ENCODE assay signal across 9 cellular contexts in the genomic region with DNA sequence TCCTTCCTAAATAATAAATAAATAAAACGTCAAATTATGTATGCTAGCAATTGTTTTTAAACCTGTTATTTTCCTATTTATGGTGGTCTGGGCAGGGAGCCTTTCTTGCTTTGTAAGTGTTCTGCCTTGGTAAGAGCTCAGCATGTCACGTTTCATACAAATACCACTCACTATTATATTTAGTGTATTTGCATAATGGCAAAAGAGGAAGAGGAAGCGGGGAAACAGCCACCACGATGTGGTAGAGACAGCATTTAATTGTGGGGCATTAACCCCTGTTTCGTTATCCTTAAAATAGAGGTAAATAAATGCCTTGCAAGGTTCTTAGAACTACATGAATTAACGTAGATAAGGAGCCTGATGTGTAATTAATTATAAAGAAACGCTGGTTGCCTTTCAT. TPM values are rescaled to one million over a fixed set of nuclear protein-coding genes. Genes with fewer than 3 reads are reported as not detected.
DNase-seq lines count a peak whose midpoint lies in the region; ATAC-seq and TF ChIP-seq lines count a peak whose summit lies in the region.
"Had no signal": no experiment of that assay in that cellular context is flagged by ENCODE, and none has a peak within 500 bp of the region (broad histone marks: within the 10 kb centered on the region; RNA-seq: fewer than 3 reads in every experiment).

No MANE protein-coding gene starts in this region.

- H3K4me3 Mint-ChIP-seq in neural progenitor cell (no peak overlapping the region), MCF 10A (ENCODE audit: unreplicated experiment) (no peak overlapping the region)
- H3K4me3 Mint-ChIP-seq: neural crest cell had no signal

- no peaks in the 10 kb centered on the region for H3K9me2 ChIP-seq in PC-3 (replicated peaks; ENCODE audit: low read length)

- no TSS peak for BruUV-seq in PC-3 (replicated peaks; lab: Mats Ljungman, UMichigan)
- no TSS peak for BruUV-seq in MCF 10A (replicated peaks; lab: Mats Ljungman, UMichigan)

- H3K36me3 Mint-ChIP-seq in neural progenitor cell (peaks cover 11% of the 10 kb centered on the region), MCF 10A (ENCODE audit: insufficient read depth, unreplicated experiment) (peaks cover 4% of the 10 kb centered on the region)

- H3K4me3 ChIP-seq in left ventricle myocardium inferior, result peak overlapping the region; percentile 98
- no peak overlapping the region for H3K4me3 ChIP-seq in right cardiac atrium (ENCODE audit: low read length)
- H3K4me3 ChIP-seq in PC-3 (ENCODE audit: low read length), result no peak overlapping the region
- H3K4me3 ChIP-seq in neural progenitor cell, result peak overlapping the region; percentile 88

- H3K27ac ChIP-seq in left ventricle myocardium inferior (replicated peaks), result peak overlapping the region; percentile 91
- H3K27ac ChIP-seq in right cardiac atrium (ENCODE audit: low read length), result no peak overlapping the region
- H3K27ac ChIP-seq in PC-3 (ENCODE audit: low read length), result no peak overlapping the region
- no peak overlapping the region for H3K27ac ChIP-seq in neural progenitor cell

- no peaks in the 10 kb centered on the region for H4K20me1 ChIP-seq in PC-3 (ENCODE audit: low read length)
- peaks cover 42% of the 10 kb centered on the region for H4K20me1 ChIP-seq in neural progenitor cell (ENCODE audit: low read depth)

- no peak overlapping the region for H3K27ac Mint-ChIP-seq in neural progenitor cell
- no peak overlapping the region for H3K27ac Mint-ChIP-seq in MCF 10A (ENCODE audit: low read depth, unreplicated experiment)

- WGBS in right cardiac atrium, result 53% methylated on average over 7 of the region's 7 CpGs

- H3K4me1 Mint-ChIP-seq in neural progenitor cell (peaks cover 21% of the 10 kb centered on the region), MCF 10A (ENCODE audit: insufficient read depth, unreplicated experiment) (peaks cover 25% of the 10 kb centered on the region)

- no peaks in the 10 kb centered on the region for H3K9me3 Mint-ChIP-seq in neural progenitor cell
- no peaks in the 10 kb centered on the region for H3K9me3 Mint-ChIP-seq in MCF 10A (ENCODE audit: unreplicated experiment)
- H3K9me3 Mint-ChIP-seq: neural crest cell had no signal

- DNase-seq in left ventricle myocardium inferior (no peak), right cardiac atrium (no peak), PC-3 (no peak), neural progenitor cell (ENCODE audit: low spot score) (no peak), NCI-H1436 (lab: John Stamatoyannopoulos, UW) (no peak), H4 (ENCODE audit: low spot score) (no peak), MCF 10A (ENCODE audit: unreplicated experiment) (no peak)

- ATAC-seq in right cardiac atrium, result no peak
- peak; percentile 34 for ATAC-seq in HG03025 (IDR thresholded peaks at IDR 0.05; ENCODE audit: low FRiP score, unreplicated experiment)
- ATAC-seq in PC-3, result no peak

- no peaks in the 10 kb centered on the region for H3K27me3 Mint-ChIP-seq in neural progenitor cell (ENCODE audit: insufficient read depth, low read depth)
- H3K27me3 Mint-ChIP-seq in MCF 10A (ENCODE audit: insufficient read depth, unreplicated experiment), result no peaks in the 10 kb centered on the region

- H3K4me2 ChIP-seq in PC-3 (ENCODE audit: low read length), result peak overlapping the region; percentile 90; the same call in 1 of the 2 replicates
- peak overlapping the region; percentile 86 for H3K4me2 ChIP-seq in neural progenitor cell

- peaks cover 42% of the 10 kb centered on the region for H3K79me2 ChIP-seq in PC-3 (ENCODE audit: low read length)
- H3K79me2 ChIP-seq in neural progenitor cell (ENCODE audit: low read depth), result peaks cover 69% of the 10 kb centered on the region

- TF ChIP-seq CTCF in left ventricle myocardium inferior (IDR thresholded peaks at IDR 0.05; ENCODE audit: borderline replicate concordance) (no peak), PC-3 (conservative IDR thresholded peaks at IDR 0.05; ENCODE audit: low read depth, low read length) (no peak), neural progenitor cell (IDR thresholded peaks at IDR 0.05) (no peak), MCF 10A (IDR thresholded peaks at IDR 0.05; ENCODE audit: unreplicated experiment) (no peak)

- POLR2A ChIA-PET in PC-3 (lab: Charles Lee; ENCODE audit: unreplicated experiment), result interaction anchor here (0.5 kb wide), 1 partner anchor 101 kb away, joined by 4 read pairs; no protein-coding TSS in a partner anchor
- POLR2A ChIA-PET in MCF 10A (lab: Yijun Ruan, JAX), result interaction anchor here (0.7 to 1.7 kb wide), 3 partner anchors 71 to 142 kb away, joined by 3 to 5 read pairs (median 4); no protein-coding TSS in a partner anchor

- H3K9ac ChIP-seq in PC-3 (ENCODE audit: low read length), result no peak overlapping the region
- H3K9ac ChIP-seq in neural progenitor cell, result no peak overlapping the region

- H3F3A ChIP-seq in PC-3 (ENCODE audit: low read length, unreplicated experiment) (no peaks in the 10 kb centered on the region), neural progenitor cell (ENCODE audit: low read depth) (peaks cover 25% of the 10 kb centered on the region)

- CTCF ChIA-PET in PC-3 (lab: Charles Lee) (no interaction called here), MCF 10A (lab: Yijun Ruan, JAX) (interaction anchor here (0.7 kb wide), 1 partner anchor 140 kb away, joined by 3 read pairs; no protein-coding TSS in a partner anchor)

- H3K9me3 ChIP-seq in left ventricle myocardium inferior (replicated peaks), result no peaks in the 10 kb centered on the region
- no peaks in the 10 kb centered on the region for H3K9me3 ChIP-seq in right cardiac atrium (ENCODE audit: control insufficient read depth, low read length)
- no peaks in the 10 kb centered on the region for H3K9me3 ChIP-seq in PC-3 (ENCODE audit: low read length)
- H3K9me3 ChIP-seq in neural progenitor cell (ENCODE audit: low read depth), result no peaks in the 10 kb centered on the region

- no peaks in the 10 kb centered on the region for H3K36me3 ChIP-seq in left ventricle myocardium inferior
- no peaks in the 10 kb centered on the region for H3K36me3 ChIP-seq in PC-3 (ENCODE audit: low read depth, low read length)
- H3K36me3 ChIP-seq in neural progenitor cell, result peaks cover 7% of the 10 kb centered on the region

- intact Hi-C loops in left ventricle myocardium inferior (cut with micrococcal nuclease), result no loop called here
- intact Hi-C loops in right cardiac atrium (cut with DNase I), result no loop called here
- intact Hi-C loops in PC-3 (cut with micrococcal nuclease), result no loop called here
- intact Hi-C loops in MCF 10A (cut with micrococcal nuclease), result no loop called here

- peaks cover 34% of the 10 kb centered on the region for H3K4me1 ChIP-seq in left ventricle myocardium inferior
- no peaks in the 10 kb centered on the region for H3K4me1 ChIP-seq in right cardiac atrium (ENCODE audit: control insufficient read depth, insufficient read depth, low read length)
- H3K4me1 ChIP-seq in PC-3 (ENCODE audit: insufficient read depth, low read length), result peaks cover 9% of the 10 kb centered on the region
- peaks cover 35% of the 10 kb centered on the region for H3K4me1 ChIP-seq in neural progenitor cell

- H2AFZ ChIP-seq in PC-3 (ENCODE audit: low read length), result no peak overlapping the region
- H2AFZ ChIP-seq in neural progenitor cell (replicated peaks), result no peak overlapping the region

- no peaks in the 10 kb centered on the region for H3K27me3 ChIP-seq in left ventricle myocardium inferior (ENCODE audit: low read depth)
- H3K27me3 ChIP-seq in right cardiac atrium (ENCODE audit: control insufficient read depth, insufficient read depth), result no peaks in the 10 kb centered on the region
- no peaks in the 10 kb centered on the region for H3K27me3 ChIP-seq in PC-3 (ENCODE audit: low read length)
- no peaks in the 10 kb centered on the region for H3K27me3 ChIP-seq in neural progenitor cell

RNA-seq across cellular contexts. Expression of a gene that starts 2.0 kb away (rescaled TPM):
- total RNA-seq in left ventricle myocardium inferior (4.3 TPM), right cardiac atrium (1 to 10 TPM; 4.5 to 8.0 (median 7.6) TPM), PC-3 (2014; rRNA removed) (35.8 and 37.6 TPM in 2 replicates), neural progenitor cell (ENCODE audit: low replicate concordance) (134 and 242 TPM in 2 replicates), MCF 10A (2022) (24.0 and 36.8 TPM in 2 replicates)
- polyA plus RNA-seq in right cardiac atrium, result 11.0 TPM
- 53.1 and 68.9 TPM in 2 replicates for total RNA-seq in H4 (2014; rRNA removed; shearing (Covaris generic))

RNA-seq across cellular contexts. Expression of a gene that starts 42.5 kb away (rescaled TPM):
- total RNA-seq in left ventricle myocardium inferior (30.6 TPM), right cardiac atrium (10 to 100 TPM; 35.3 to 40.9 (median 37.3) TPM), PC-3 (2014; rRNA removed) (27.4 and 37.4 TPM in 2 replicates), neural progenitor cell (ENCODE audit: low replicate concordance) (86.1 and 97.5 TPM in 2 replicates), MCF 10A (2022) (54.8 and 65.3 TPM in 2 replicates)
- 18.1 TPM for polyA plus RNA-seq in right cardiac atrium
- 19.7 and 25.1 TPM in 2 replicates for total RNA-seq in H4 (2014; rRNA removed; shearing (Covaris generic))

Comparison
In these comparisons a context has a peak if more than half of its experiments do, and no peak if none do; other contexts are left out.
1. H3K4me3 ChIP-seq: peak in left ventricle myocardium inferior (single experiment) and neural progenitor cell (single experiment); none in right cardiac atrium (single experiment) and PC-3 (single experiment).